In genomic region chr1:26059906-26060305, GRCh38 we compare ENCODE assay signal across 1 cellular context.
A peak's percentile ranks its signal among the peaks of the same experiment; 100 is the strongest.
TF ChIP-seq lines count a peak whose summit lies in the region.

No MANE protein-coding gene starts in this region.

TF ChIP-seq in K562, 482 proteins besides CTCF, POLR2A, EP300 and RAD21 (continued from another document and continues in another):
- TF ChIP-seq CHD7 (IDR thresholded peaks at IDR 0.05; ENCODE audit: low read depth, low read length), result no peak
- no peak for TF ChIP-seq ZNF57 (CRISPR knock-in tag; IDR thresholded peaks at IDR 0.05)
- TF ChIP-seq PHF8 (IDR thresholded peaks at IDR 0.05; ENCODE audit: borderline replicate concordance, low read length), result no peak
- TF ChIP-seq ETV5 (CRISPR knock-in tag; IDR thresholded peaks at IDR 0.05; ENCODE audit: low read depth), result no peak
- TF ChIP-seq SRSF7 (optimal IDR thresholded peaks at IDR 0.05; ENCODE audit: low read depth, low read length), result no peak
- TF ChIP-seq XRCC3 (IDR thresholded peaks at IDR 0.05), result no peak
- TF ChIP-seq SAFB2 (IDR thresholded peaks at IDR 0.05; ENCODE audit: borderline replicate concordance, low read depth, low read length, severe bottlenecking), result no peak
- TF ChIP-seq ZNF431 (CRISPR knock-in tag; IDR thresholded peaks at IDR 0.05), result no peak
- TF ChIP-seq ZBTB7A (IDR thresholded peaks at IDR 0.05; ENCODE audit: borderline replicate concordance, control insufficient read depth, low read depth, low read length), result 0 out of 2 replicates have a peak, but pooled peaks have one; percentile 24
- no peak for TF ChIP-seq MAFF (IDR thresholded peaks at IDR 0.05; ENCODE audit: low read length)
- no peak for TF ChIP-seq COPS2 (conservative IDR thresholded peaks at IDR 0.05)
- no peak for TF ChIP-seq LARP7 (IDR thresholded peaks at IDR 0.05)
- TF ChIP-seq YBX1 (IDR thresholded peaks at IDR 0.05), result no peak
- TF ChIP-seq E2F5 (CRISPR knock-in tag; IDR thresholded peaks at IDR 0.05), result no peak
- TF ChIP-seq ZNF445 (CRISPR knock-in tag; IDR thresholded peaks at IDR 0.05; ENCODE audit: low read depth), result no peak
- no peak for TF ChIP-seq KDM4B (IDR thresholded peaks at IDR 0.05; ENCODE audit: borderline replicate concordance in 2 of 2, low read depth in 1 of 2)
- TF ChIP-seq NCOR1 (IDR thresholded peaks at IDR 0.05), result no peak
- TF ChIP-seq RHOXF2B (CRISPR knock-in tag; conservative IDR thresholded peaks at IDR 0.05), result no peak
- no peak for TF ChIP-seq ILK (tag; IDR thresholded peaks at IDR 0.05; ENCODE audit: borderline replicate concordance, low read depth)
- peak; percentile 47; the same call in 1 of the 2 replicates for TF ChIP-seq CBFA2T3 (IDR thresholded peaks at IDR 0.05)
- no peak for TF ChIP-seq MYNN (IDR thresholded peaks at IDR 0.05)
- no peak for TF ChIP-seq MYNN (CRISPR knock-in tag; IDR thresholded peaks at IDR 0.05)
- no peak for TF ChIP-seq SMARCA5 (IDR thresholded peaks at IDR 0.05)
- TF ChIP-seq ETV1 (tag; conservative IDR thresholded peaks at IDR 0.05; ENCODE audit: low read depth), result no peak
- TF ChIP-seq HNRNPL (IDR thresholded peaks at IDR 0.05; ENCODE audit: low read depth, low read length), result no peak
- no peak for TF ChIP-seq FOXJ3 (CRISPR knock-in tag; IDR thresholded peaks at IDR 0.05)
- no peak for TF ChIP-seq PRMT5 (CRISPR knock-in tag; IDR thresholded peaks at IDR 0.05)
- TF ChIP-seq NR1H2 (CRISPR knock-in tag; IDR thresholded peaks at IDR 0.05), result no peak
- TF ChIP-seq PHB2 (IDR thresholded peaks at IDR 0.05; ENCODE audit: low read depth), result no peak
- TF ChIP-seq ZNF764 (CRISPR knock-in tag; IDR thresholded peaks at IDR 0.05; ENCODE audit: low read depth), result no peak
- TF ChIP-seq MEIS2 (IDR thresholded peaks at IDR 0.05; ENCODE audit: partially characterized antibody), result peak; percentile 50
- no peak for TF ChIP-seq SOX6 (IDR thresholded peaks at IDR 0.05)
- TF ChIP-seq ZZZ3 (IDR thresholded peaks at IDR 0.05), result no peak
- TF ChIP-seq ZNF609 (CRISPR knock-in tag; IDR thresholded peaks at IDR 0.05; ENCODE audit: borderline replicate concordance), result no peak
- TF ChIP-seq DPF2 (IDR thresholded peaks at IDR 0.05), result 0 out of 2 replicates have a peak, but pooled peaks have one; percentile 9
- TF ChIP-seq CTBP1 (IDR thresholded peaks at IDR 0.05; ENCODE audit: borderline replicate concordance), result 0 out of 2 replicates have a peak, but pooled peaks have one; percentile 10
- TF ChIP-seq SIX5 (IDR thresholded peaks at IDR 0.05; ENCODE audit: borderline replicate concordance in 1 of 2, insufficient read depth in 1 of 2, low read depth in 1 of 2, low read length in 2 of 2), result no peak
- no peak for TF ChIP-seq E4F1 (CRISPR knock-in tag; IDR thresholded peaks at IDR 0.05; ENCODE audit: borderline replicate concordance)
- TF ChIP-seq DACH1 (IDR thresholded peaks at IDR 0.05; ENCODE audit: partially characterized antibody), result peak; percentile 49
- TF ChIP-seq BRCA1 (IDR thresholded peaks at IDR 0.05), result no peak
- TF ChIP-seq BRCA1 (CRISPR knock-in tag; IDR thresholded peaks at IDR 0.05), result no peak
- no peak for TF ChIP-seq PCBP2 (IDR thresholded peaks at IDR 0.05; ENCODE audit: low read depth, low read length, poor library complexity, severe bottlenecking)
- TF ChIP-seq TAF9B (IDR thresholded peaks at IDR 0.05; ENCODE audit: partially characterized antibody), result no peak
- TF ChIP-seq NRF1 (conservative IDR thresholded peaks at IDR 0.05 in 1 of 2, IDR thresholded peaks at IDR 0.05 in 1 of 2), result no peak
- TF ChIP-seq MCM5 (IDR thresholded peaks at IDR 0.05; ENCODE audit: low read depth), result no peak
- TF ChIP-seq ZNF175 (CRISPR knock-in tag; IDR thresholded peaks at IDR 0.05; ENCODE audit: low read depth), result no peak
- peak; percentile 92 for TF ChIP-seq TFAP4 (CRISPR knock-in tag; IDR thresholded peaks at IDR 0.05; ENCODE audit: borderline replicate concordance)
- TF ChIP-seq SREBF2 (CRISPR knock-in tag; IDR thresholded peaks at IDR 0.05), result no peak
